In genomic region chr10:110530131-110530831, GRCh38 we compare ENCODE assay signal across 9 cellular contexts. TPM values are rescaled to one million over a fixed set of nuclear protein-coding genes. Genes with fewer than 3 reads are reported as not detected.
A peak's percentile ranks its signal among the peaks of the same experiment; 100 is the strongest.
DNase-seq lines count a peak whose midpoint lies in the region; ATAC-seq and TF ChIP-seq lines count a peak whose summit lies in the region.
"Had no signal": no experiment of that assay in that cellular context is flagged by ENCODE, and none has a peak within 500 bp of the region (broad histone marks: within the 10 kb centered on the region; RNA-seq: fewer than 3 reads in every experiment).

No MANE protein-coding gene starts in this region.

- H3K27ac Mint-ChIP-seq in HFFc6 = peak overlapping the region; percentile 72
- H3K27ac Mint-ChIP-seq: brain had no signal

- H3K27ac ChIP-seq in brain microvascular endothelial cell (peak overlapping the region; percentile 77), tibial artery (no peak overlapping the region)

- intact Hi-C loops in tibial artery (cut with DNase I; ENCODE audit: low total_unique reads) = no loop called here

- peaks cover 5% of the 10 kb centered on the region for H3K27me3 Mint-ChIP-seq in HFFc6 (ENCODE audit: insufficient read depth)

- peak overlapping the region; percentile 79 for H3K4me3 Mint-ChIP-seq in HFFc6

- H3K9me3 ChIP-seq in tibial artery = no peaks in the 10 kb centered on the region

- H3K4me1 ChIP-seq in tibial artery = peaks cover 0 to 14% (median 5%) of the 10 kb centered on the region in 4 donors

- H3K36me3 Mint-ChIP-seq in HFFc6 (ENCODE audit: low read depth) = no peaks in the 10 kb centered on the region
- H3K36me3 Mint-ChIP-seq: brain had no signal

- TF ChIP-seq CTCF in HFFc6 (IDR thresholded peaks at IDR 0.05) = no peak
- TF ChIP-seq CTCF in brain microvascular endothelial cell (IDR thresholded peaks at IDR 0.05; ENCODE audit: low read depth, low read length, missing control alignments) = no peak
- TF ChIP-seq CTCF in tibial artery (IDR thresholded peaks at IDR 0.05) = no peak

- ATAC-seq in GM18502 (IDR thresholded peaks at IDR 0.05; ENCODE audit: poor library complexity, unreplicated experiment) (no peak), GM18907 (IDR thresholded peaks at IDR 0.05; ENCODE audit: unreplicated experiment) (no peak)

- H3K4me3 ChIP-seq in brain microvascular endothelial cell (ENCODE audit: low read depth, low read length) = peak overlapping the region; percentile 30
- peak overlapping the region; percentile 15 to 32 for H3K4me3 ChIP-seq in tibial artery

- peak; percentile 93 for DNase-seq in AG20443 (ENCODE audit: low spot score)
- DNase-seq in HFFc6 = peak; percentile 64
- DNase-seq in brain microvascular endothelial cell = peak; percentile 68
- DNase-seq in iPS-NIHi7 (ENCODE audit: extremely low spot score) = peak; percentile 85
- peak in 1 of 2 donors; percentile 70 for DNase-seq in tibial artery
- no peak for DNase-seq in activated effector memory CD4-positive, alpha-beta T cell treated with anti-CD3 and anti-CD28 coated beads, Interleukin-2, amount 50 U/mL, for 16 hours

- no peaks in the 10 kb centered on the region for H3K9me3 Mint-ChIP-seq in HFFc6
- H3K9me3 Mint-ChIP-seq: brain had no signal

- H3K36me3 ChIP-seq in brain microvascular endothelial cell (replicated peaks) (no peaks in the 10 kb centered on the region), tibial artery (no peaks in the 10 kb centered on the region)

- in situ Hi-C loops in brain microvascular endothelial cell (cut with HindIII; ENCODE audit: low pct_ligation_motif_present, low sequenced_read_pairs) = loop anchor here (25.0 kb wide), 1 partner anchor 193 kb away; no protein-coding TSS in a partner anchor

- H3K4me1 Mint-ChIP-seq in HFFc6 (ENCODE audit: low read depth) = peaks cover 69% of the 10 kb centered on the region
- H3K4me1 Mint-ChIP-seq: brain had no signal

- H3K27me3 ChIP-seq in brain microvascular endothelial cell (replicated peaks) = no peaks in the 10 kb centered on the region
- H3K27me3 ChIP-seq in tibial artery = peaks cover 0 to 38% of the 10 kb centered on the region in 2 donors

RNA-seq across cellular contexts. Expression of gene DUSP5, which starts 32.6 kb away (rescaled TPM):
- 10 to 100 TPM; 31.9 to 58.2 (median 35.0) TPM for total RNA-seq in HFFc6 (2021; fragmentation: NEBNext Ultra II Directional; extraction: Animal tissue kit (Norgen Biotek cat#: 25700))

RNA-seq across cellular contexts. Expression of gene SMC3, which starts 37.2 kb away (rescaled TPM):
- total RNA-seq in HFFc6 (2021; fragmentation: NEBNext Ultra II Directional; extraction: Animal tissue kit (Norgen Biotek cat#: 25700)) = 10 to 100 TPM; 26.0 to 40.5 (median 38.0) TPM
